Comparison of ENCODE assay signal across 15 cellular contexts in the genomic region with DNA sequence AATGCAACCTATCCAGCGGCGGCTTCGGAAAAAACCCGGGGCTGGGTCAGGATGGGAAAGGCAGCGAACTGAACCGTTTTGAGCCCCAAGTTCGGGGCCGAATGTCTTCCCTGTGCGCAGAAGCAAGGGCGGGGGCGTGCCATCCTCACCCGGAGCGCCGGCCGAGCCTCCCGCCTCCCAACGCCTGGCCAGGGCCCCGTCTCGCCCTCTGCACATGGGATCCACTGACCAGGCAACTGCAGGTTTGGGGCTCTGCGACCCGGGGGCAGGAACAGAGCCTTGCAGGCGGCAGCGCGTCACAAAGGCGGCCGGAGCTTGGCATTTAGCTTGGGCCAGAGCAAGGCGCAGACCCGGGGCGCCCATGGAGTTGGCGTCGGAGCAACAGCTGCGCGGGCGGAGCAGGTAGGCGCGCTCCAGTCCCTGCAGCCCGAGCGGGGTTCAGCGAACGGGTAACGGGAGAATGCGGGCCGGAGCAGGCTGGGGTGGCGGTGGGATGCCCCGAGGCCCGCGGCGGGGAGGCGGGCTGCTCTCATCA. TPM values are rescaled to one million over a fixed set of nuclear protein-coding genes. Genes with fewer than 3 reads are reported as not detected.
A peak's percentile ranks its signal among the peaks of the same experiment; 100 is the strongest.
DNase-seq lines count a peak whose midpoint lies in the region; ATAC-seq, FAIRE-seq and TF ChIP-seq lines count a peak whose summit lies in the region.
"Had no signal": no experiment of that assay in that cellular context is flagged by ENCODE, and none has a peak within 500 bp of the region (broad histone marks: within the 10 kb centered on the region; RNA-seq: fewer than 3 reads in every experiment).

FBXO39 (plus strand) TSS at position 345 of the 535 bp plus-strand sequence. CDS start 3,654 bp downstream, outside the sequence.

- CTCF ChIA-PET in endothelial cell of umbilical vein (lab: Charles Lee), result interaction anchor here (1.0 kb wide), 1 partner anchor 67 kb away, joined by 3 read pairs; no protein-coding TSS in a partner anchor
- CTCF ChIA-PET in naive thymus-derived CD4-positive, alpha-beta T cell (lab: Charles Lee), result no interaction called here

- H3K9ac ChIP-seq in endothelial cell of umbilical vein (replicated peaks; ENCODE audit: extremely low read depth, insufficient read depth, low read length), result no peak within 1 kb of the TSS

- H3K4me2 ChIP-seq in endothelial cell of umbilical vein (ENCODE audit: insufficient read depth, low read length), result no peak within 1 kb of the TSS

- TF ChIP-seq POLR2A in GM18526 (IDR thresholded peaks at IDR 0.05; ENCODE audit: extremely low read depth, insufficient read length) (peak; percentile 11), endothelial cell of umbilical vein (IDR thresholded peaks at IDR 0.05; ENCODE audit: low read depth, low read length) (no peak), tibial nerve (IDR thresholded peaks at IDR 0.05) (no peak)

- H3K27ac ChIP-seq in endothelial cell of umbilical vein (ENCODE audit: insufficient read depth, low read depth, low read length) (no peak within 1 kb of the TSS), tibial nerve (no peak within 1 kb of the TSS)
- H3K27ac ChIP-seq in naive thymus-derived CD4-positive, alpha-beta T cell (ENCODE audit: low read depth, low read length), result no peak within 1 kb of the TSS

- H3K9me1 ChIP-seq in endothelial cell of umbilical vein (replicated peaks; ENCODE audit: control insufficient read depth, extremely low read depth, insufficient read depth, low read length), result no peaks in the 10 kb centered on the region

- peak; percentile 45 for DNase-seq in AG20443 (ENCODE audit: low spot score)
- DNase-seq in endothelial cell of umbilical vein (ENCODE audit: low read depth, low spot score), result no peak
- no peak for DNase-seq in naive thymus-derived CD4-positive, alpha-beta T cell
- DNase-seq in germinal center (ENCODE audit: low spot score), result no peak
- DNase-seq in cortex of kidney (lab: John Stamatoyannopoulos, UW), result no peak
- no peak for DNase-seq in tibial nerve (ENCODE audit: low spot score in 2 of 2)
- DNase-seq in T-helper 9 cell, result no peak
- DNase-seq: activated T-cell treated with anti-CD3 and anti-CD28 coated beads, Interleukin-2, amount 50 U/mL, for 4 hours; naive B cell; NCI-H2081 treated with DMSO at 0.1 percent for 48 hours; OCI-M1; stimulated activated naive CD4-positive, alpha-beta T cell had no signal

- H3K79me2 ChIP-seq in endothelial cell of umbilical vein (ENCODE audit: control insufficient read depth, insufficient read depth, low read length), result no peaks in the 10 kb centered on the region

- no peak within 1 kb of the TSS for H2AFZ ChIP-seq in endothelial cell of umbilical vein (ENCODE audit: low read depth, low read length)

- peaks cover 18 to 86% (median 59%) of the 10 kb centered on the region in 11 donors for H3K9me3 Mint-ChIP-seq in naive thymus-derived CD4-positive, alpha-beta T cell

- H3K36me3 ChIP-seq in endothelial cell of umbilical vein (ENCODE audit: control insufficient read depth in 2 of 2, extremely low read depth in 1 of 2, insufficient read depth in 2 of 2, low read length in 2 of 2) (peaks cover 0 to 3% of the 10 kb centered on the region in 2 experiments), tibial nerve (peaks cover 5 to 40% (median 23%) of the 10 kb centered on the region in 3 donors)
- peaks cover 12 to 28% (median 19%) of the 10 kb centered on the region in 3 experiments for H3K36me3 ChIP-seq in naive thymus-derived CD4-positive, alpha-beta T cell (ENCODE audit: control insufficient read depth in 2 of 3, insufficient read depth in 3 of 3, low read length in 3 of 3)

- TF ChIP-seq CTCF in endothelial cell of umbilical vein (IDR thresholded peaks at IDR 0.05; ENCODE audit: extremely low read depth in 1 of 2, insufficient read depth in 1 of 2, low read depth in 1 of 2, low read length in 2 of 2) (no peak), tibial nerve (IDR thresholded peaks at IDR 0.05) (no peak)

- peaks cover 45 to 90% (median 49%) of the 10 kb centered on the region in 5 donors for H3K36me3 Mint-ChIP-seq in naive thymus-derived CD4-positive, alpha-beta T cell

- peak within 1 kb of the TSS in 1 of 9 donors; percentile 63 for H3K27ac Mint-ChIP-seq in naive thymus-derived CD4-positive, alpha-beta T cell
- H3K27ac Mint-ChIP-seq: T-helper 2 cell treated with Interferon-gamma antibody and Interleukin-4, amounts not matched to agents 5 μg/mL and 100 μg/mL, for 36 hours had no signal

- no peaks in the 10 kb centered on the region for H3K4me1 ChIP-seq in endothelial cell of umbilical vein (ENCODE audit: control insufficient read depth, extremely low read depth, insufficient read depth, low read length)
- H3K4me1 ChIP-seq in naive thymus-derived CD4-positive, alpha-beta T cell (ENCODE audit: control insufficient read depth in 2 of 2, insufficient read depth in 2 of 2, low read length in 2 of 2), result no peaks in the 10 kb centered on the region
- peaks cover 0 to 8% (median 0%) of the 10 kb centered on the region in 4 donors for H3K4me1 ChIP-seq in tibial nerve

- H3K27me3 ChIP-seq in endothelial cell of umbilical vein (ENCODE audit: control insufficient read depth in 2 of 2, insufficient read depth in 2 of 2, low read length in 2 of 2) (peaks cover 8 to 32% of the 10 kb centered on the region in 2 experiments), tibial nerve (no peaks in the 10 kb centered on the region)
- H3K27me3 ChIP-seq in naive thymus-derived CD4-positive, alpha-beta T cell (ENCODE audit: control insufficient read depth in 2 of 2, insufficient read depth in 2 of 2, low read length in 2 of 2), result no peaks in the 10 kb centered on the region

- WGBS in tibial nerve, 2 donors, result 2% methylated on average over 22 to 35 of the region's 49 CpGs

- peak within 1 kb of the TSS in 7 of 10 donors; percentile 11 to 50 (median 39) for H3K4me3 Mint-ChIP-seq in naive thymus-derived CD4-positive, alpha-beta T cell
- H3K4me3 Mint-ChIP-seq: activated T-cell treated with anti-CD3 and anti-CD28 coated beads, Interleukin-2, amount 50 U/mL, for 4 hours; T-helper 2 cell treated with Interferon-gamma antibody and Interleukin-4, amounts not matched to agents 5 μg/mL and 100 μg/mL, for 36 hours had no signal

- POLR2A ChIA-PET in endothelial cell of umbilical vein (lab: Charles Lee), result no interaction called here
- POLR2A ChIA-PET in naive thymus-derived CD4-positive, alpha-beta T cell (lab: Charles Lee), result no interaction called here

- dilution Hi-C loops in endothelial cell of umbilical vein (cut with MboI; ENCODE audit: extremely low pct_ligation_motif_present, low sequenced_read_pairs), result no loop called here

- intact Hi-C loops in endothelial cell of umbilical vein (cut with micrococcal nuclease), result no loop called here
- intact Hi-C loops in naive thymus-derived CD4-positive, alpha-beta T cell (cut with micrococcal nuclease), result no loop called here

- H4K20me1 ChIP-seq in endothelial cell of umbilical vein (replicated peaks; ENCODE audit: control insufficient read depth, extremely low read depth, insufficient read depth, low read length), result no peaks in the 10 kb centered on the region

- TF ChIP-seq EP300 in tibial nerve (IDR thresholded peaks at IDR 0.05), result no peak

- H3K4me3 ChIP-seq in endothelial cell of umbilical vein (replicated peaks in 1 of 3; ENCODE audit: insufficient read depth in 1 of 3, low read depth in 1 of 3, low read length in 3 of 3) (peak within 1 kb of the TSS in 1 of 3 experiments; percentile 10), tibial nerve (no peak within 1 kb of the TSS)
- no peak within 1 kb of the TSS for H3K4me3 ChIP-seq in naive thymus-derived CD4-positive, alpha-beta T cell (ENCODE audit: low read length)

- H3K4me1 Mint-ChIP-seq in naive thymus-derived CD4-positive, alpha-beta T cell, result peaks cover 0 to 11% (median 6%) of the 10 kb centered on the region in 7 donors

- FAIRE-seq in endothelial cell of umbilical vein (lab: Jason Lieb, UNC), result no peak
- FAIRE-seq: GM12892 had no signal

- ATAC-seq in naive thymus-derived CD4-positive, alpha-beta T cell, result no peak
- ATAC-seq: activated T-cell treated with anti-CD3 and anti-CD28 coated beads, Interleukin-2, amount 50 U/mL, for 4 hours had no signal

- H3K9me3 ChIP-seq in endothelial cell of umbilical vein (replicated peaks; ENCODE audit: control insufficient read depth, insufficient read depth, low read length) (no peaks in the 10 kb centered on the region), tibial nerve (peaks cover 0 to 77% (median 8%) of the 10 kb centered on the region in 4 donors)
- H3K9me3 ChIP-seq in naive thymus-derived CD4-positive, alpha-beta T cell (ENCODE audit: control insufficient read depth in 2 of 3, low read length in 3 of 3), result peaks cover 0 to 42% (median 5%) of the 10 kb centered on the region in 3 experiments

- no TSS peak for BruUV-seq in endothelial cell of umbilical vein (replicated peaks; lab: Mats Ljungman, UMichigan)

- peaks cover 0 to 56% (median 35%) of the 10 kb centered on the region in 5 donors for H3K27me3 Mint-ChIP-seq in naive thymus-derived CD4-positive, alpha-beta T cell

TF ChIP-seq in endothelial cell of umbilical vein, 7 proteins besides CTCF, POLR2A, EP300 and RAD21:
- peak; percentile 61 for TF ChIP-seq EZH2 (IDR thresholded peaks at IDR 0.05; ENCODE audit: borderline replicate concordance, low read depth, low read length, severe bottlenecking)
- no peak for TF ChIP-seq GATA2 (IDR thresholded peaks at IDR 0.05; ENCODE audit: insufficient read depth, insufficient read length, low read depth, low read length)

RNA-seq across cellular contexts. Expression of gene FBXO39, which starts in this region (rescaled TPM):
- total RNA-seq in endothelial cell of umbilical vein, result 0.20 and 0.99 TPM in 2 replicates
- polyA plus RNA-seq in endothelial cell of umbilical vein, result 2.7 and 3.1 TPM in 2 replicates
- 2.3 and 2.9 TPM in 2 replicates for polyA plus RNA-seq in endothelial cell of umbilical vein (2011; cell fraction: cytosol; rRNA removed)
- 4.9 and 5.6 TPM in 2 replicates for polyA plus RNA-seq in endothelial cell of umbilical vein (2011; cell fraction: nucleus; rRNA removed)
- polyA plus RNA-seq in endothelial cell of umbilical vein (2012), result not detected in 2 replicates
- polyA minus RNA-seq in endothelial cell of umbilical vein, result 2.7 and 3.1 TPM in 2 replicates
- polyA minus RNA-seq in endothelial cell of umbilical vein (2011; cell fraction: cytosol; rRNA and poly(A)+ RNA removed), result not detected
- polyA minus RNA-seq in endothelial cell of umbilical vein (2011; cell fraction: nucleus; rRNA and poly(A)+ RNA removed), result 3.4 and 4.3 TPM in 2 replicates
- total RNA-seq in naive thymus-derived CD4-positive, alpha-beta T cell, result 1 to 10 TPM in 1 of 5 experiments, under 1 TPM in 4; 0.30 to 7.4 (median 0.66) TPM
- polyA plus RNA-seq in naive thymus-derived CD4-positive, alpha-beta T cell, result under 1 TPM; 0.27 to 0.38 TPM
- under 1 TPM in 2 of 4 donors, not detected in 2; 0.20 to 0.21 TPM for total RNA-seq in tibial nerve
- total RNA-seq: activated T-cell treated with anti-CD3 and anti-CD28 coated beads, Interleukin-2, amount 50 U/mL, for 4 hours had no signal
